8 cellular contexts compared by ENCODE assay signal in the genomic region with DNA sequence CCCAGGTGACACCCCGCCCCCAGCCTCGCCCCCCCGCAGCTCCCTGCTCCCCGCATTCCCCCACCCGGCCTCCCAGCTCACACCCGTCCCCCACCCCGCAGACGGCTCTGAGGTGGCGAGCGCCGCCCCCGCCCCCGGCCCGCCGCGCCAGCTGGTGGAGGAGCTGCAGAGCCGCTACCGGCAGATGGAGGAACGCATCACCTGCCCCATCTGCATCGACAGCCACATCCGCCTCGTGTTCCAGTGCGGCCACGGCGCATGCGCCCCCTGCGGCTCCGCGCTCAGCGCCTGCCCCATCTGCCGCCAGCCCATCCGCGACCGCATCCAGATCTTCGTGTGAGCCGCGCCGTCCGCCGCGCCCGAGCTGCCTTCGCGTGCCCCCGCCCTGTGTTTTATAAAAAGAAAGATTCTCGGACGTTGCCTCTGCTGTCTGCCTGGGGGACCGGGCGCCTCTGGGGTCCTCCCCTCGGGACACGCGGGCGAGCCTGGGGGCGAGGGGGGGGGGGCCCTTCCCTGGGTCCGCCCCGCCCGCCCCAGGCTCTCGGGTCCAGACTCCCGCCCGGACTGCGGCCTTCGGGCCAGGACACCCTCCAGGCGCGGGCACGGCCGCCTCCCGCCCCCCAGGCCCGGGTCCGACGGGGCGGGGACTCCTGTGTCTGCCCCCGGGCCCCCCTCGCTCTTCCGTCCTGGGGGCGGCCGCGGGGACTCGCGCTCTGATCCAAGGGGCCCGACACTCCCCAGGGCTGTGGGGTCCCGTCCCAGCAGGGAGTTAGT. TPM values are rescaled to one million over a fixed set of nuclear protein-coding genes. Genes with fewer than 3 reads are reported as not detected.
DNase-seq lines count a peak whose midpoint lies in the region; ATAC-seq and TF ChIP-seq lines count a peak whose summit lies in the region.

No MANE protein-coding gene starts in this region.

- ATAC-seq in HG02973 (IDR thresholded peaks at IDR 0.05; ENCODE audit: unreplicated experiment) (peak; percentile 49), GM21360 (IDR thresholded peaks at IDR 0.05; ENCODE audit: unreplicated experiment) (no peak), GM18870 (IDR thresholded peaks at IDR 0.05; ENCODE audit: unreplicated experiment) (no peak)

- intact Hi-C loops in cardiac septum (cut with DNase I) = no loop called here

- DNase-seq in NK-92 (lab: John Stamatoyannopoulos, UW; ENCODE audit: unreplicated experiment) = peak; percentile 70
- peak; percentile 91 for DNase-seq in activated gamma-delta T cell treated with anti-CD3 and anti-CD28 coated beads, Interleukin-2, amount 50 U/mL, for 16 hours (ENCODE audit: low read depth)
- DNase-seq in cardiac septum (ENCODE audit: low spot score) = peak; percentile 78
- DNase-seq in stimulated activated CD4-positive, alpha-beta T cell treated with anti-CD3 and anti-CD28 coated beads, Interleukin-12 subunit alpha, Interleukin-12 subunit beta, amount 100 ng/mL, for 4 hours = peak; percentile 86

- TF ChIP-seq CTCF in GM12873 (IDR thresholded peaks at IDR 0.05; ENCODE audit: insufficient read depth, low read depth, low read length, missing control alignments) = peak; percentile 13

RNA-seq across cellular contexts. Expression of a gene that starts 1.6 kb away (rescaled TPM):
- 60.2 TPM for total RNA-seq in cardiac septum

RNA-seq across cellular contexts. Expression of a gene that starts 15.1 kb away (rescaled TPM):
- total RNA-seq in cardiac septum = 82.4 TPM

RNA-seq across cellular contexts. Expression of a gene that starts 28.4 kb away (rescaled TPM):
- total RNA-seq in cardiac septum = 30.4 TPM

RNA-seq across cellular contexts. Expression of a gene that starts 30.4 kb away (rescaled TPM):
- 1.7 TPM for total RNA-seq in cardiac septum

RNA-seq across cellular contexts. Expression of a gene that starts 55.7 kb away (rescaled TPM):
- 90.7 TPM for total RNA-seq in cardiac septum
